ENCODE assay signal across 1 cellular context in genomic region chr14:93953263-93953662, GRCh38.
TF ChIP-seq lines count a peak whose summit lies in the region.

No MANE protein-coding gene starts in this region.

TF ChIP-seq in K562, 482 proteins besides CTCF, POLR2A, EP300 and RAD21:
- TF ChIP-seq ZNF282 (CRISPR knock-in tag; IDR thresholded peaks at IDR 0.05) (no peak), NFRKB (IDR thresholded peaks at IDR 0.05; ENCODE audit: low read depth) (no peak), FOXP1 (CRISPR knock-in tag; IDR thresholded peaks at IDR 0.05) (no peak), TCF3 (CRISPR knock-in tag; IDR thresholded peaks at IDR 0.05) (no peak), STAT5A (IDR thresholded peaks at IDR 0.05; ENCODE audit: borderline replicate concordance, low read length) (no peak), MAFG (tag; conservative IDR thresholded peaks at IDR 0.05) (no peak), TRIM24 (IDR thresholded peaks at IDR 0.05) (no peak), TGIF2 (CRISPR knock-in tag; IDR thresholded peaks at IDR 0.05) (no peak), ZNF124 (CRISPR knock-in tag; IDR thresholded peaks at IDR 0.05) (no peak), RFX5 (IDR thresholded peaks at IDR 0.05; ENCODE audit: low read depth, low read length) (no peak), NFE2 (IDR thresholded peaks at IDR 0.05; ENCODE audit: low read depth) (no peak), ZNF586 (CRISPR knock-in tag; conservative IDR thresholded peaks at IDR 0.05) (no peak), POLR3G (IDR thresholded peaks at IDR 0.05; ENCODE audit: extremely low read depth, insufficient read length, insufficient replicate concordance) (no peak), ELF1 (tag; IDR thresholded peaks at IDR 0.05) (no peak), TAF15 (IDR thresholded peaks at IDR 0.05; ENCODE audit: low read depth, low read length) (no peak), NR2F6 (CRISPR knock-in tag; IDR thresholded peaks at IDR 0.05) (no peak), ID3 (CRISPR knock-in tag; IDR thresholded peaks at IDR 0.05) (no peak), ID3 (tag; IDR thresholded peaks at IDR 0.05) (no peak)
